11 cellular contexts compared by ENCODE assay signal in genomic region chr6:49978332-49979226, GRCh38. TPM values are rescaled to one million over a fixed set of nuclear protein-coding genes. Genes with fewer than 3 reads are reported as not detected.
DNase-seq lines count a peak whose midpoint lies in the region; ATAC-seq and TF ChIP-seq lines count a peak whose summit lies in the region.
"Had no signal": no experiment of that assay in that cellular context is flagged by ENCODE, and none has a peak within 500 bp of the region (broad histone marks: within the 10 kb centered on the region; RNA-seq: fewer than 3 reads in every experiment).

No MANE protein-coding gene starts in this region.

- H3K27ac ChIP-seq in CD4-positive, CD25-positive, alpha-beta regulatory T cell (ENCODE audit: insufficient read depth, low read length, poor library complexity, severe bottlenecking), result no peak overlapping the region
- no peak overlapping the region for H3K27ac ChIP-seq in heart left ventricle

- H3K4me1 Mint-ChIP-seq in CD4-positive, CD25-positive, alpha-beta regulatory T cell, result peaks cover 0 to 6% (median under 1%) of the 10 kb centered on the region in 4 donors
- H3K4me1 Mint-ChIP-seq in T-helper 17 cell (no peaks in the 10 kb centered on the region), Calu3 (ENCODE audit: low read depth, unreplicated experiment) (peaks cover 22% of the 10 kb centered on the region)
- H3K4me1 Mint-ChIP-seq: memory B cell had no signal

- H3K4me3 Mint-ChIP-seq in CD4-positive, CD25-positive, alpha-beta regulatory T cell, result no peak overlapping the region
- peak overlapping the region; percentile 10 for H3K4me3 Mint-ChIP-seq in T-helper 17 cell
- H3K4me3 Mint-ChIP-seq in Calu3 (ENCODE audit: low read depth, unreplicated experiment), result no peak overlapping the region
- H3K4me3 Mint-ChIP-seq: memory B cell had no signal

- H3K27me3 Mint-ChIP-seq in CD4-positive, CD25-positive, alpha-beta regulatory T cell, result no peaks in the 10 kb centered on the region
- H3K27me3 Mint-ChIP-seq in T-helper 17 cell (no peaks in the 10 kb centered on the region), Calu3 (ENCODE audit: unreplicated experiment) (no peaks in the 10 kb centered on the region)
- H3K27me3 Mint-ChIP-seq: memory B cell had no signal

- H3K9me3 Mint-ChIP-seq in CD4-positive, CD25-positive, alpha-beta regulatory T cell, result peaks cover 2 to 11% (median 5%) of the 10 kb centered on the region in 7 donors
- peaks cover 4% of the 10 kb centered on the region for H3K9me3 Mint-ChIP-seq in Calu3 (ENCODE audit: low read depth, unreplicated experiment)

- H3K9me3 ChIP-seq in CD4-positive, CD25-positive, alpha-beta regulatory T cell (ENCODE audit: control insufficient read depth in 2 of 2, low read length in 2 of 2), result no peaks in the 10 kb centered on the region
- H3K9me3 ChIP-seq in T-helper 17 cell (ENCODE audit: control insufficient read depth, low read length, poor library complexity, severe bottlenecking), result peaks cover 3% of the 10 kb centered on the region
- no peaks in the 10 kb centered on the region for H3K9me3 ChIP-seq in heart left ventricle

- 42 to 54% (median 48%) methylated on average over 3 of the region's 3 CpGs for WGBS in heart left ventricle, 4 donors

- peak overlapping the region; percentile 29 for H3K4me3 ChIP-seq in CD4-positive, CD25-positive, alpha-beta regulatory T cell (ENCODE audit: low read depth, low read length)
- H3K4me3 ChIP-seq in heart left ventricle, result peak overlapping the region in 1 of 12 donors; percentile 33

- no peaks in the 10 kb centered on the region for H3K36me3 Mint-ChIP-seq in CD4-positive, CD25-positive, alpha-beta regulatory T cell
- H3K36me3 Mint-ChIP-seq in T-helper 17 cell (ENCODE audit: low read depth) (no peaks in the 10 kb centered on the region), Calu3 (ENCODE audit: insufficient read depth, unreplicated experiment) (no peaks in the 10 kb centered on the region)
- H3K36me3 Mint-ChIP-seq: memory B cell had no signal

- H3K36me3 ChIP-seq in CD4-positive, CD25-positive, alpha-beta regulatory T cell (ENCODE audit: control insufficient read depth, insufficient read depth, low read length), result no peaks in the 10 kb centered on the region
- H3K36me3 ChIP-seq in heart left ventricle, result no peaks in the 10 kb centered on the region

- no peak for TF ChIP-seq CTCF in Calu3 (IDR thresholded peaks at IDR 0.05; ENCODE audit: unreplicated experiment)
- no peak for TF ChIP-seq CTCF in heart left ventricle (IDR thresholded peaks at IDR 0.05)

- TF ChIP-seq POLR2A in heart left ventricle (IDR thresholded peaks at IDR 0.05), result no peak

- no peak overlapping the region for H3K27ac Mint-ChIP-seq in CD4-positive, CD25-positive, alpha-beta regulatory T cell
- no peak overlapping the region for H3K27ac Mint-ChIP-seq in T-helper 17 cell
- H3K27ac Mint-ChIP-seq in Calu3 (ENCODE audit: unreplicated experiment), result no peak overlapping the region
- H3K27ac Mint-ChIP-seq: memory B cell had no signal

- intact Hi-C loops in Calu3 (cut with micrococcal nuclease; ENCODE audit: unreplicated experiment), result no loop called here
- intact Hi-C loops in heart left ventricle (cut with DNase I), result no loop called here

- no peak for ATAC-seq in CD4-positive, CD25-positive, alpha-beta regulatory T cell (ENCODE audit: low read depth in 2 of 2)
- peak; percentile 56 for ATAC-seq in GM19324 (IDR thresholded peaks at IDR 0.05; ENCODE audit: low FRiP score, unreplicated experiment)
- ATAC-seq in HG03025 (IDR thresholded peaks at IDR 0.05; ENCODE audit: low FRiP score, unreplicated experiment), result peak; percentile 60
- no peak for ATAC-seq in T-helper 17 cell
- no peak for ATAC-seq in heart left ventricle

- no peaks in the 10 kb centered on the region for H3K4me1 ChIP-seq in CD4-positive, CD25-positive, alpha-beta regulatory T cell (ENCODE audit: control insufficient read depth, insufficient read depth, low read length, poor library complexity, severe bottlenecking)
- no peaks in the 10 kb centered on the region for H3K4me1 ChIP-seq in heart left ventricle

- H3K27me3 ChIP-seq in CD4-positive, CD25-positive, alpha-beta regulatory T cell (ENCODE audit: control insufficient read depth, insufficient read depth, low read length), result no peaks in the 10 kb centered on the region
- no peaks in the 10 kb centered on the region for H3K27me3 ChIP-seq in heart left ventricle

- no peak for DNase-seq in CD4-positive, CD25-positive, alpha-beta regulatory T cell
- DNase-seq in T-helper 17 cell (no peak), Calu3 (no peak), heart left ventricle (no peak), NCI-H446 treated with DMSO at 0.1 percent for 48 hours (lab: John Stamatoyannopoulos, UW) (no peak), SW480 (ENCODE audit: low spot score) (no peak)
- DNase-seq: effector CD4-positive, alpha-beta T cell; stimulated activated CD4-positive, alpha-beta T cell treated with anti-CD3 and anti-CD28 coated beads, Interleukin-2, amount 100 ng/mL, for 24 hours had no signal

- no TSS peak for BruUV-seq in Calu3 (replicated peaks; lab: Mats Ljungman, UMichigan)

- CTCF ChIA-PET in Calu3 (lab: Charles Lee), result no interaction called here

RNA-seq across cellular contexts. Expression of gene DEFB113, which starts 9.2 kb away (rescaled TPM):
- not detected for total RNA-seq in CD4-positive, CD25-positive, alpha-beta regulatory T cell
- not detected for polyA plus RNA-seq in CD4-positive, CD25-positive, alpha-beta regulatory T cell
- total RNA-seq in T-helper 17 cell (not detected), Calu3 (2022) (not detected in 2 replicates), heart left ventricle (not detected)
- not detected for polyA plus RNA-seq in heart left ventricle

RNA-seq across cellular contexts. Expression of gene DEFB114, which starts 14.6 kb away (rescaled TPM):
- not detected for total RNA-seq in CD4-positive, CD25-positive, alpha-beta regulatory T cell
- not detected for polyA plus RNA-seq in CD4-positive, CD25-positive, alpha-beta regulatory T cell
- not detected for total RNA-seq in T-helper 17 cell
- not detected in 2 replicates for total RNA-seq in Calu3 (2022)
- total RNA-seq in heart left ventricle, result not detected
- polyA plus RNA-seq in heart left ventricle, result not detected

RNA-seq across cellular contexts. Expression of gene DEFB110, which starts 43.2 kb away (rescaled TPM):
- total RNA-seq in CD4-positive, CD25-positive, alpha-beta regulatory T cell, result not detected
- not detected for polyA plus RNA-seq in CD4-positive, CD25-positive, alpha-beta regulatory T cell
- total RNA-seq in T-helper 17 cell (not detected), Calu3 (2022) (not detected in 2 replicates), heart left ventricle (not detected)
- polyA plus RNA-seq in heart left ventricle, result not detected

Comparison
In these comparisons a context has a peak if more than half of its experiments do, and no peak if none do; other contexts are left out.
1. ATAC-seq: peak in GM19324 (single experiment) and HG03025 (single experiment); none in CD4-positive, CD25-positive, alpha-beta regulatory T cell (0 of 2), T-helper 17 cell (single experiment) and heart left ventricle (0 of 4).